11 cellular contexts compared by ENCODE assay signal in the genomic region with DNA sequence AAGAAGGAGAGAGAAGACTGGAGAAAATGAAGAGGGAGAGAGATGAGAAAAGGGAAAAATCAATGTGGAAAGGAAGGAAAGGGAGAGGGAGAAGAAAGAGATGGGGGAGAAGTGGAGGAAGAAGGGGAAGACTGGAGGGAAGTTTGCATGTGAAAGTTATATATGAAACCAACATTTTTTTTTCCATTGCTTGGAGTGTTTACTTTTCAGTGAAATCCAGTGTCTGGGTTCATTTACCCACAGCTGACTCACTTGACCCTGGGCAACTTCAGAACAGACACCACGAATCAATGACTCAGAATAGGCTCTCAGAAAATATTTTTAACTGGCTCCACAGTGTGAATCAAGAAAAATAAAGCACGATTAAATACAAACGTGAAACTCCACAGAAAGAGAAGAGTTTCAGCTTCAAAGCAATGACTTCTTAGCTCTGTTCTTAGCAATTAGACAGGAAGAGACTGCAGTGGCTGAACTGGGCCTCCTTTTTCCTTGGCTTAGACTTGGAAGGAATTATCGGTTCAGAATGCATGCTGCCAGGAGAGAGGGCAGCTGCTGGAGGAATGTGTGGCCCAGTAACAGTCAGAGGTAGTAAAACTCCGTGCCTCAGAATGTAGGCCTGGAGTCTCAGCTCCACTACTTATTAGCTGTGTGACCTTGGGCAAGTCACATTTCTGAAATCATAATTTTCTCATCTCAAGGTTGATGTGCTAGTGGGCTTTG.
DNase-seq lines count a peak whose midpoint lies in the region; ATAC-seq, FAIRE-seq and TF ChIP-seq lines count a peak whose summit lies in the region.
"Had no signal": no experiment of that assay in that cellular context is flagged by ENCODE, and none has a peak within 500 bp of the region (broad histone marks: within the 10 kb centered on the region; RNA-seq: fewer than 3 reads in every experiment).

No MANE protein-coding gene starts in this region.

- ATAC-seq in esophagus mucosa (peak; percentile 70), GM21381 (IDR thresholded peaks at IDR 0.05; ENCODE audit: unreplicated experiment) (no peak)

- TF ChIP-seq POLR2A in GM12892 (IDR thresholded peaks at IDR 0.05; ENCODE audit: low read depth, low read length) = no peak

- no peak overlapping the region for H3K4me3 ChIP-seq in retinal pigment epithelial cell (ENCODE audit: low read length)
- H3K4me3 ChIP-seq: right lobe of liver had no signal

- no peak for FAIRE-seq in GM12892 (lab: Jason Lieb, UNC)

- peak; percentile 80 for DNase-seq in GM04504 (ENCODE audit: low read depth)
- peak; percentile 12 for DNase-seq in NCI-H460 (ENCODE audit: extremely low read depth, low read depth)
- peak; percentile 86 for DNase-seq in retinal pigment epithelial cell (ENCODE audit: low read depth)
- DNase-seq in GM12892 (ENCODE audit: insufficient read length) = no peak
- DNase-seq in NCI-H187 (lab: John Stamatoyannopoulos, UW) = no peak
- no peak for DNase-seq in GM10266 (ENCODE audit: extremely low spot score)
- DNase-seq: activated naive CD4-positive, alpha-beta T cell treated with anti-CD3 and anti-CD28 coated beads, Interleukin-2, amount 50 U/mL, for 16 hours; NCI-H1930; right lobe of liver had no signal

- TF ChIP-seq CTCF in retinal pigment epithelial cell (conservative IDR thresholded peaks at IDR 0.05; ENCODE audit: low read depth, low read length) (no peak), GM10266 (IDR thresholded peaks at IDR 0.05; ENCODE audit: control insufficient read depth, insufficient read depth, low read depth, missing control alignments) (no peak)

Comparison
In these comparisons a context has a peak if more than half of its experiments do, and no peak if none do; other contexts are left out.
1. DNase-seq: peak in GM04504 (single experiment), NCI-H460 (single experiment) and retinal pigment epithelial cell (single experiment); none in GM12892 (single experiment), NCI-H187 (0 of 2) and GM10266 (single experiment).